In genomic region chr11:105156231-105156630, GRCh38 we compare ENCODE assay signal across 24 cellular contexts. TPM values are rescaled to one million over a fixed set of nuclear protein-coding genes. Genes with fewer than 3 reads are reported as not detected.
DNase-seq lines count a peak whose midpoint lies in the region; ATAC-seq, FAIRE-seq and TF ChIP-seq lines count a peak whose summit lies in the region.
"Had no signal": no experiment of that assay in that cellular context is flagged by ENCODE, and none has a peak within 500 bp of the region (broad histone marks: within the 10 kb centered on the region; RNA-seq: fewer than 3 reads in every experiment).

No MANE protein-coding gene starts in this region.

- POLR2A ChIA-PET in A673 (lab: Charles Lee; ENCODE audit: low non-redundant PET), result no interaction called here

- peaks cover 0 to 4% (median 2%) of the 10 kb centered on the region in 3 experiments; a peak in 2 of 7 replicates for H3K36me3 Mint-ChIP-seq in H9 (ENCODE audit: insufficient read depth in 1 of 3, low read depth in 3 of 3)

- in situ Hi-C loops in mammary epithelial cell (cut with MboI; ENCODE audit: low sequenced_read_pairs in 2 of 2), result no loop called here

- H4K8ac ChIP-seq in mesendoderm (ENCODE audit: low read depth, low read length), result no peak overlapping the region
- H4K8ac ChIP-seq in H9 (replicated peaks; ENCODE audit: insufficient read length, low read depth, low read length), result no peak overlapping the region

- no peaks in the 10 kb centered on the region for H3K9me3 ChIP-seq in A673 (ENCODE audit: low read depth, low read length, poor library complexity, severe bottlenecking)
- no peaks in the 10 kb centered on the region for H3K9me3 ChIP-seq in mammary epithelial cell (replicated peaks; ENCODE audit: insufficient read depth, low read length)
- no peaks in the 10 kb centered on the region for H3K9me3 ChIP-seq in H9 (ENCODE audit: control insufficient read depth, low read depth, low read length)
- H3K9me3 ChIP-seq: SK-N-SH had no signal

- peaks cover 7% of the 10 kb centered on the region for H3K4me1 ChIP-seq in A673 (ENCODE audit: insufficient read depth, low read length, poor library complexity, severe bottlenecking)
- H3K4me1 ChIP-seq in mammary epithelial cell (ENCODE audit: insufficient read depth, low read length), result no peaks in the 10 kb centered on the region
- no peaks in the 10 kb centered on the region for H3K4me1 ChIP-seq in mesendoderm (ENCODE audit: control insufficient read depth, low read depth, low read length)
- H3K4me1 ChIP-seq in H9 (ENCODE audit: insufficient read depth, low read length), result no peaks in the 10 kb centered on the region; the same call in 1 of the 2 replicates

- H3K27me3 Mint-ChIP-seq in H9 (ENCODE audit: low read depth), result no peaks in the 10 kb centered on the region

- 21% methylated on average over 2 of the region's 2 CpGs for WGBS in mammary epithelial cell (ENCODE audit: low coverage, missing lambda C conversion rate)
- WGBS in mesendoderm (ENCODE audit: extremely low coverage, insufficient coverage, low lambda C conversion rate), result no CpG with 5 or more reads among the region's 2 CpGs
- WGBS in H9 (ENCODE audit: extremely low coverage, insufficient read length, low lambda C conversion rate), result no CpG with 5 or more reads among the region's 2 CpGs

- H3K23ac ChIP-seq in mesendoderm (ENCODE audit: low read length), result no peak overlapping the region
- no peak overlapping the region for H3K23ac ChIP-seq in H9 (ENCODE audit: insufficient read length, low read depth, low read length)

- no peak overlapping the region for H3K27ac Mint-ChIP-seq in H9
- H3K27ac Mint-ChIP-seq: CD4-positive, alpha-beta T cell had no signal

- H2BK12ac ChIP-seq in H9 (ENCODE audit: insufficient read length, low read depth, low read length), result no peak overlapping the region

- no peak overlapping the region for H4K91ac ChIP-seq in H9 (ENCODE audit: insufficient read length, low read depth, low read length)

- no peak overlapping the region for H3T11ph ChIP-seq in H9 (ENCODE audit: low read length)

- H2AFZ ChIP-seq in mammary epithelial cell (ENCODE audit: low read depth, low read length) (peak overlapping the region; percentile 47), H9 (ENCODE audit: low read length) (no peak overlapping the region)

- H3K79me1 ChIP-seq in mesendoderm (ENCODE audit: low read length) (no peaks in the 10 kb centered on the region), H9 (ENCODE audit: insufficient read depth, low read depth, low read length, poor library complexity, severe bottlenecking) (no peaks in the 10 kb centered on the region)

- no peak for ATAC-seq in GM19455 (IDR thresholded peaks at IDR 0.05; ENCODE audit: unreplicated experiment)

- H4K5ac ChIP-seq in mesendoderm (ENCODE audit: low read length) (no peak overlapping the region), H9 (ENCODE audit: insufficient read length, low read depth, low read length) (no peak overlapping the region)

- H3K27ac ChIP-seq in A673 (ENCODE audit: low read depth, low read length, poor library complexity, severe bottlenecking) (no peak overlapping the region), mammary epithelial cell (ENCODE audit: insufficient read depth, low read depth, low read length) (no peak overlapping the region), mesendoderm (ENCODE audit: low read depth, low read length) (no peak overlapping the region), H9 (ENCODE audit: insufficient read length, low read depth, low read length) (no peak overlapping the region)
- H3K27ac ChIP-seq: BLaER1 treated with 17β-estradiol and CSF1 and Interleukin-3, amounts not matched to agents 10 nM and 100 nM had no signal

- H3K56ac ChIP-seq in mesendoderm (ENCODE audit: low read length), result no peak overlapping the region
- H3K56ac ChIP-seq in H9 (ENCODE audit: insufficient read length, low read depth, low read length), result no peak overlapping the region

- peaks cover 10 to 11% of the 10 kb centered on the region in 2 experiments for H3K4me1 Mint-ChIP-seq in H9

- H2AK5ac ChIP-seq in mesendoderm (ENCODE audit: low read length), result no peak overlapping the region
- no peak overlapping the region for H2AK5ac ChIP-seq in H9 (ENCODE audit: insufficient read length, low read length)

- H3K4me2 ChIP-seq in mammary epithelial cell (ENCODE audit: insufficient read depth, low read depth, low read length), result peak overlapping the region; percentile 7
- no peak overlapping the region for H3K4me2 ChIP-seq in mesendoderm (ENCODE audit: low read length)
- H3K4me2 ChIP-seq in H9 (ENCODE audit: insufficient read depth, insufficient read length, low read length), result no peak overlapping the region
- H3K4me2 ChIP-seq: BLaER1 treated with 17β-estradiol and CSF1 and Interleukin-3, amounts not matched to agents 10 nM and 100 nM; SK-N-SH had no signal

- H3K9ac ChIP-seq in mammary epithelial cell (ENCODE audit: insufficient read depth, low read length), result no peak overlapping the region
- H3K9ac ChIP-seq in mesendoderm (ENCODE audit: low read length), result no peak overlapping the region
- H3K9ac ChIP-seq in H9 (ENCODE audit: extremely low read depth, insufficient read length, low read length), result no peak overlapping the region
- H3K9ac ChIP-seq: BLaER1 treated with 17β-estradiol and CSF1 and Interleukin-3, amounts not matched to agents 10 nM and 100 nM; SK-N-SH had no signal

- H3K4me3 Mint-ChIP-seq in H9, result no peak overlapping the region
- H3K4me3 Mint-ChIP-seq: CD4-positive, alpha-beta T cell had no signal

- H3K27me3 ChIP-seq in A673 (replicated peaks; ENCODE audit: insufficient read depth, low read depth, low read length, poor library complexity) (no peaks in the 10 kb centered on the region), mammary epithelial cell (ENCODE audit: insufficient read depth, low read length) (no peaks in the 10 kb centered on the region), mesendoderm (ENCODE audit: insufficient read depth, low read length, poor library complexity) (no peaks in the 10 kb centered on the region), H9 (ENCODE audit: insufficient read depth, low read length) (no peaks in the 10 kb centered on the region)
- H3K27me3 ChIP-seq: BLaER1 treated with 17β-estradiol and CSF1 and Interleukin-3, amounts not matched to agents 10 nM and 100 nM had no signal

- intact Hi-C loops in A673 (cut with micrococcal nuclease; ENCODE audit: unreplicated experiment), result no loop called here
- intact Hi-C loops in mammary epithelial cell (cut with micrococcal nuclease), result no loop called here

- H3K14ac ChIP-seq in H9 (ENCODE audit: insufficient read depth, low read length), result no peak overlapping the region

- H2BK20ac ChIP-seq in H9 (ENCODE audit: low read depth, low read length, poor library complexity, severe bottlenecking), result no peak overlapping the region

- H3K36me3 ChIP-seq in A673 (ENCODE audit: insufficient read depth, low read length, poor library complexity, severe bottlenecking) (no peaks in the 10 kb centered on the region), mammary epithelial cell (ENCODE audit: insufficient read depth, low read length) (peaks cover 1% of the 10 kb centered on the region), mesendoderm (ENCODE audit: control insufficient read depth, insufficient read depth, low read length) (no peaks in the 10 kb centered on the region)
- H3K36me3 ChIP-seq: BLaER1 treated with 17β-estradiol and CSF1 and Interleukin-3, amounts not matched to agents 10 nM and 100 nM had no signal

- no peak for TF ChIP-seq CTCF in A673 (conservative IDR thresholded peaks at IDR 0.05; ENCODE audit: low read depth, low read length)
- no peak for TF ChIP-seq CTCF in mammary epithelial cell (conservative IDR thresholded peaks at IDR 0.05 in 1 of 2, IDR thresholded peaks at IDR 0.05 in 1 of 2; ENCODE audit: extremely low read depth in 1 of 2, insufficient read depth in 1 of 2, low read depth in 1 of 2, low read length in 2 of 2)
- no peak for TF ChIP-seq CTCF in H9 (conservative IDR thresholded peaks at IDR 0.05)

- H3K4ac ChIP-seq in mesendoderm (ENCODE audit: low read depth, low read length) (no peak overlapping the region), H9 (ENCODE audit: low read depth, low read length) (no peak overlapping the region)

- H3K18ac ChIP-seq in mesendoderm (ENCODE audit: low read length) (no peak overlapping the region), H9 (ENCODE audit: insufficient read length, low read depth, low read length) (no peak overlapping the region)

- H2BK5ac ChIP-seq in mesendoderm (ENCODE audit: low read length) (no peak overlapping the region), H9 (ENCODE audit: insufficient read length, low read length) (no peak overlapping the region)

- H4K20me1 ChIP-seq in mammary epithelial cell (ENCODE audit: insufficient read depth, low read length) (no peaks in the 10 kb centered on the region), H9 (ENCODE audit: control insufficient read depth, insufficient read depth, insufficient read length) (no peaks in the 10 kb centered on the region)
- H4K20me1 ChIP-seq: BLaER1 treated with 17β-estradiol and CSF1 and Interleukin-3, amounts not matched to agents 10 nM and 100 nM had no signal

- H2BK120ac ChIP-seq in mesendoderm (ENCODE audit: low read depth, low read length), result no peak overlapping the region
- H2BK120ac ChIP-seq in H9 (ENCODE audit: low read depth, low read length, poor library complexity, severe bottlenecking), result no peak overlapping the region

- DNase-seq in A673 (ENCODE audit: low spot score) (peak; percentile 40), HTR-8/SVneo (ENCODE audit: insufficient read length, low spot score) (no peak), mammary epithelial cell (peak; percentile 40), mesendoderm (peak; percentile 9), H9 (no peak)
- DNase-seq in stimulated activated CD4-positive, alpha-beta T cell treated with anti-CD3 and anti-CD28 coated beads, Interleukin-2, amount 100 ng/mL, for 48 hours, result no peak
- DNase-seq: AML-193; CD4-positive, alpha-beta T cell; GOT3; KBM-7; NCI-H1048; NCI-H1417; NCI-H1694 treated with DMSO at 0.1 percent for 48 hours; NCI-H2081; NCI-H446; NCI-H524 treated with DMSO at 0.1 percent for 48 hours; NCI-H774; SK-N-SH had no signal

- peak; percentile 51 for FAIRE-seq in HTR-8/SVneo (lab: Jason Lieb, UNC)
- FAIRE-seq: A204.1, D721Med had no signal

- H2BK15ac ChIP-seq in mesendoderm (replicated peaks; ENCODE audit: low read depth) (no peak overlapping the region), H9 (ENCODE audit: low read depth, low read length) (no peak overlapping the region)

- dilution Hi-C loops in mammary epithelial cell (cut with HindIII; ENCODE audit: low sequenced_read_pairs), result loop anchor here (5.0 kb wide), 1 partner anchor 46 kb away; no protein-coding TSS in a partner anchor

- CTCF ChIA-PET in A673 (lab: Charles Lee) (no interaction called here), mammary epithelial cell (lab: Charles Lee; ENCODE audit: low non-redundant PET) (interaction anchor here (0.6 kb wide), 1 partner anchor 333 kb away, joined by 3 read pairs; no protein-coding TSS in a partner anchor)

- H3K4me3 ChIP-seq in A673 (ENCODE audit: low read depth, low read length, poor library complexity, severe bottlenecking), result no peak overlapping the region
- H3K4me3 ChIP-seq in mammary epithelial cell (replicated peaks in 1 of 3; ENCODE audit: insufficient read depth in 1 of 3, low read depth in 2 of 3, low read length in 3 of 3), result no peak overlapping the region
- H3K4me3 ChIP-seq in mesendoderm (ENCODE audit: low read length), result no peak overlapping the region
- H3K4me3 ChIP-seq: BLaER1 treated with 17β-estradiol and CSF1 and Interleukin-3, amounts not matched to agents 10 nM and 100 nM had no signal

- H3K9me3 Mint-ChIP-seq in H9, result peaks cover 0 to 3% of the 10 kb centered on the region in 2 experiments; a peak in 1 of 5 replicates
- H3K9me3 Mint-ChIP-seq: CD4-positive, alpha-beta T cell had no signal

- BruUV-seq in A673 (replicated peaks; lab: Mats Ljungman, UMichigan) (no TSS peak), mammary epithelial cell (replicated peaks; lab: Mats Ljungman, UMichigan) (no TSS peak)

- no peaks in the 10 kb centered on the region for H3K79me2 ChIP-seq in mammary epithelial cell (ENCODE audit: insufficient read depth, low read length)
- no peaks in the 10 kb centered on the region for H3K79me2 ChIP-seq in mesendoderm (ENCODE audit: control insufficient read depth, insufficient read depth, low read length)
- H3K79me2 ChIP-seq in H9 (ENCODE audit: insufficient read depth, low read length), result no peaks in the 10 kb centered on the region

- no peaks in the 10 kb centered on the region for H3K23me2 ChIP-seq in H9 (ENCODE audit: insufficient read length, low read depth, low read length, poor library complexity, severe bottlenecking)

RNA-seq across cellular contexts. Expression of gene CARD18, which starts 16.7 kb away (rescaled TPM):
- total RNA-seq in A673 (2021) (not detected in 2 replicates), mammary epithelial cell (1 to 10 TPM; 1.4 to 3.5 TPM), H9 (2021) (not detected in 2 replicates)
- polyA plus RNA-seq in mammary epithelial cell, result 3.4 TPM
- not detected for polyA minus RNA-seq in mammary epithelial cell
- not detected for polyA plus RNA-seq in mesendoderm (2013, experiment 1 of 2)
- polyA plus RNA-seq in mesendoderm (2013, experiment 2 of 2), result not detected
- total RNA-seq: CD4-positive, alpha-beta T cell; G401; HT-29 had no signal
- polyA plus RNA-seq: SK-N-SH had no signal

Comparison
In these comparisons a context has a peak if more than half of its experiments do, and no peak if none do; other contexts are left out.
1. DNase-seq: peak in A673 (single experiment), mammary epithelial cell (single experiment) and mesendoderm (single experiment); none in HTR-8/SVneo (single experiment), stimulated activated CD4-positive, alpha-beta T cell treated with anti-CD3 and anti-CD28 coated beads, Interleukin-2, amount 100 ng/mL, for 48 hours (0 of 2) and H9 (single experiment).